In genomic region chr12:68331869-68332725, GRCh38 we compare ENCODE assay signal across 8 cellular contexts. TPM values are rescaled to one million over a fixed set of nuclear protein-coding genes. Genes with fewer than 3 reads are reported as not detected.
DNase-seq lines count a peak whose midpoint lies in the region; ATAC-seq and TF ChIP-seq lines count a peak whose summit lies in the region.

MDM1 (minus strand) TSS chr12:68332362; CDS start chr12:68332245, 117 bp downstream.

- H3K4me1 Mint-ChIP-seq in T-helper 1 cell treated with Interleukin-12 subunit alpha and Interleukin-12 subunit beta and Interleukin-4 antibody, amounts not matched to agents 30 μg/mL and 1 μg/mL, for 36 hours (ENCODE audit: low read depth): peaks cover 47% of the 10 kb centered on the region

- peak; percentile 98 for ATAC-seq in HG02884 (IDR thresholded peaks at IDR 0.05; ENCODE audit: unreplicated experiment)
- peak; percentile 100 for ATAC-seq in left ventricle myocardium superior

- H3K9me3 ChIP-seq in prostate gland: no peaks in the 10 kb centered on the region

- TF ChIP-seq POLR2A in prostate gland (IDR thresholded peaks at IDR 0.05): no peak

- H3K36me3 Mint-ChIP-seq in T-helper 1 cell treated with Interleukin-12 subunit alpha and Interleukin-12 subunit beta and Interleukin-4 antibody, amounts not matched to agents 30 μg/mL and 1 μg/mL, for 36 hours (ENCODE audit: low read depth): peaks cover 11% of the 10 kb centered on the region

- DNase-seq in GM13977 (ENCODE audit: low spot score) (peak; percentile 95), NCI-H1694 (lab: John Stamatoyannopoulos, UW) (peak; percentile 95), amygdala (lab: John Stamatoyannopoulos, UW) (peak; percentile 55 to 99 (median 96)), left ventricle myocardium superior (peak; percentile 98), prostate gland (ENCODE audit: low spot score) (peak; percentile 96)

- peak within 1 kb of the TSS; percentile 58 to 70 for H3K4me3 ChIP-seq in prostate gland
- peak within 1 kb of the TSS; percentile 81 for H3K4me3 ChIP-seq in urinary bladder (ENCODE audit: low read depth, low read length)

- H3K27me3 ChIP-seq in prostate gland (replicated peaks; ENCODE audit: insufficient read depth): no peaks in the 10 kb centered on the region

- no peaks in the 10 kb centered on the region for H3K36me3 ChIP-seq in prostate gland
- H3K36me3 ChIP-seq in urinary bladder (ENCODE audit: insufficient read depth): peaks cover 4% of the 10 kb centered on the region

- H3K27ac Mint-ChIP-seq in T-helper 1 cell treated with Interleukin-12 subunit alpha and Interleukin-12 subunit beta and Interleukin-4 antibody, amounts not matched to agents 30 μg/mL and 1 μg/mL, for 36 hours: peak within 1 kb of the TSS; percentile 79

- intact Hi-C loops in left ventricle myocardium superior (cut with micrococcal nuclease) (no loop called here), prostate gland (cut with DNase I) (no loop called here)

- peaks cover 6% of the 10 kb centered on the region for H3K27me3 Mint-ChIP-seq in T-helper 1 cell treated with Interleukin-12 subunit alpha and Interleukin-12 subunit beta and Interleukin-4 antibody, amounts not matched to agents 30 μg/mL and 1 μg/mL, for 36 hours (ENCODE audit: low read depth)

- TF ChIP-seq CTCF in GM13977 (IDR thresholded peaks at IDR 0.05; ENCODE audit: extremely low read depth, insufficient read depth, missing control alignments) (no peak), prostate gland (IDR thresholded peaks at IDR 0.05) (peak in 1 of 4 experiments; percentile 28)

- H3K27ac ChIP-seq in prostate gland (peak within 1 kb of the TSS; percentile 45 to 77), urinary bladder (ENCODE audit: low read depth) (no peak within 1 kb of the TSS)

- WGBS in prostate gland: 0% methylated on average over 50 of the region's 59 CpGs
- under 1% methylated on average over 59 of the region's 59 CpGs for WGBS in urinary bladder

- H3K9me3 Mint-ChIP-seq in T-helper 1 cell treated with Interleukin-12 subunit alpha and Interleukin-12 subunit beta and Interleukin-4 antibody, amounts not matched to agents 30 μg/mL and 1 μg/mL, for 36 hours: no peaks in the 10 kb centered on the region

- peak within 1 kb of the TSS; percentile 88 for H3K4me3 Mint-ChIP-seq in T-helper 1 cell treated with Interleukin-12 subunit alpha and Interleukin-12 subunit beta and Interleukin-4 antibody, amounts not matched to agents 30 μg/mL and 1 μg/mL, for 36 hours

- in situ Hi-C loops in GM13977 (cut with MboI; ENCODE audit: low pct_unique_long_range_greater_than_20kb, low sequenced_read_pairs, unreplicated experiment): no loop called here

- H3K4me1 ChIP-seq in prostate gland (replicated peaks) (no peaks in the 10 kb centered on the region), urinary bladder (ENCODE audit: insufficient read depth) (no peaks in the 10 kb centered on the region)

RNA-seq across cellular contexts. Expression of gene MDM1, which starts in this region (rescaled TPM):
- total RNA-seq in left ventricle myocardium superior: 6.2 TPM
- 10 to 100 TPM; 12.4 to 18.9 TPM for total RNA-seq in prostate gland
- 60.7 TPM for total RNA-seq in urinary bladder
- polyA plus RNA-seq in urinary bladder: 22.5 TPM
